ENCODE assay signal across 32 cellular contexts in the genomic region with DNA sequence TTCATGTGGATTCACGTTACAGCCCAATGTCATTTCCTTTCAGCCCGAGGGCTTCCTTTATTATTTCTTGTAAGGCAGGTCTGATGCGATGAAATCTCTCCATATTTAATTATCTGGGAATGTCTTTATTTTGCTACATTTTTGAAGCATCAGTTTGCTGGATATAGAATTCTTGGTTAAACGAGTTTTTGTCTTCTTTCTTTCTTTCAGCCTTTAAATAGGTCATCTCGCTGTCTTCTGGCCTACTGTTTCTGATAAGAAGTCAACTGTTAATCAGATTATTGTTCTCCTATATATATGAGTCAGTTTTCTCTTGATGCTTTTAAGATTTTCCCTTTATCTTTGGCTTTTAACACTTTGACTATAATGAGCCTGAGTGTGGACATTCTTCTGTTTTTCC.
A peak's percentile ranks its signal among the peaks of the same experiment; 100 is the strongest.
DNase-seq lines count a peak whose midpoint lies in the region; ATAC-seq, FAIRE-seq and TF ChIP-seq lines count a peak whose summit lies in the region.
"Had no signal": no experiment of that assay in that cellular context is flagged by ENCODE, and none has a peak within 500 bp of the region (broad histone marks: within the 10 kb centered on the region; RNA-seq: fewer than 3 reads in every experiment).

No MANE protein-coding gene starts in this region.

- H3K9me3 ChIP-seq in HEK293 (ENCODE audit: control insufficient read depth, insufficient read depth, low read depth, low read length) (no peaks in the 10 kb centered on the region), K562 (replicated peaks; ENCODE audit: control insufficient read depth, insufficient read depth, low read depth, low read length) (no peaks in the 10 kb centered on the region), left lung (peaks cover 0 to 30% of the 10 kb centered on the region in 2 donors)
- H3K9me3 ChIP-seq: A549, BE2C, Caco-2 had no signal

- H3K27me3 ChIP-seq in K562 (ENCODE audit: control insufficient read depth in 2 of 2, insufficient read depth in 2 of 2, low read length in 2 of 2) (peaks cover 0 to 7% of the 10 kb centered on the region in 2 experiments; a peak in 2 of 5 replicates), left lung (no peaks in the 10 kb centered on the region)
- H3K27me3 ChIP-seq: BE2C; BLaER1; BLaER1 treated with 17β-estradiol and CSF1 and Interleukin-3, amounts not matched to agents 10 nM and 100 nM had no signal

- intact Hi-C loops in K562 (cut with micrococcal nuclease) (loop anchor here (10.0 kb wide), 1 partner anchor 396 kb away; no protein-coding TSS in a partner anchor), left lung (cut with DNase I) (no loop called here)

- in situ Hi-C loops in K562 (cut with MboI) = no loop called here

- BruUV-seq in K562 (replicated peaks; lab: Mats Ljungman, UMichigan) = no TSS peak

- CTCF ChIA-PET in HEK293 (lab: Yijun Ruan, JAX) (interaction anchor here (0.9 kb wide), 1 partner anchor 11 kb away, joined by 3 read pairs; no protein-coding TSS in a partner anchor), K562 (lab: Yijun Ruan, JAX; ENCODE audit: low intra/inter-chr PET ratio) (no interaction called here)

- no peak overlapping the region for H3K9ac ChIP-seq in K562 (ENCODE audit: insufficient read depth in 1 of 2, low read depth in 2 of 2, low read length in 2 of 2)
- H3K9ac ChIP-seq: BLaER1; BLaER1 treated with 17β-estradiol and CSF1 and Interleukin-3, amounts not matched to agents 10 nM and 100 nM had no signal

- no peak overlapping the region for H2AFZ ChIP-seq in K562 (ENCODE audit: low read depth, low read length)

- FAIRE-seq in GM19239 (lab: Jason Lieb, UNC) = peak; percentile 31
- peak; percentile 51 for FAIRE-seq in K562 (lab: Jason Lieb, UNC)
- FAIRE-seq: A549, D721Med had no signal

- WGBS in K562 (ENCODE audit: insufficient coverage, low coverage, missing lambda C conversion rate) = under 1% methylated on average over 5 of the region's 5 CpGs

- TF ChIP-seq CTCF in HEK293 (tag by site-specific recombination; IDR thresholded peaks at IDR 0.05) (no peak), K562 (IDR thresholded peaks at IDR 0.05 in 2 of 3, conservative IDR thresholded peaks at IDR 0.05 in 1 of 3; ENCODE audit: insufficient read depth in 2 of 3, low read depth in 1 of 3, low read length in 3 of 3) (no peak), left lung (IDR thresholded peaks at IDR 0.05) (no peak)

- H3K9me1 ChIP-seq in K562 (ENCODE audit: control insufficient read depth, insufficient read depth, low read length) = no peaks in the 10 kb centered on the region

- H3K27ac ChIP-seq in HEK293 (ENCODE audit: extremely low read depth, low read depth, low read length) = no peak overlapping the region
- H3K27ac ChIP-seq in K562 (ENCODE audit: extremely low read depth, low read depth, low read length) = no peak overlapping the region
- no peak overlapping the region for H3K27ac ChIP-seq in left lung
- H3K27ac ChIP-seq: 22Rv1; A549; BLaER1; BLaER1 treated with 17β-estradiol and CSF1 and Interleukin-3, amounts not matched to agents 10 nM and 100 nM; C4-2B had no signal

- POLR2A ChIA-PET in HEK293 (lab: Yijun Ruan, JAX) (interaction anchor here (0.7 kb wide), 1 partner anchor 271 kb away, joined by 5 read pairs; no protein-coding TSS in a partner anchor), K562 (lab: Yijun Ruan, JAX) (no interaction called here)

- no peak for TF ChIP-seq POLR2A in K562 (conservative IDR thresholded peaks at IDR 0.05)

- no peaks in the 10 kb centered on the region for H4K20me1 ChIP-seq in K562 (replicated peaks; ENCODE audit: control insufficient read depth, insufficient read depth, low read length)
- H4K20me1 ChIP-seq: BLaER1; BLaER1 treated with 17β-estradiol and CSF1 and Interleukin-3, amounts not matched to agents 10 nM and 100 nM had no signal

- no peak for TF ChIP-seq EP300 in K562 (IDR thresholded peaks at IDR 0.05; ENCODE audit: low read length)

- H3K79me2 ChIP-seq in K562 (ENCODE audit: control insufficient read depth, insufficient read depth, low read length) = no peaks in the 10 kb centered on the region

- ATAC-seq in K562 = no peak
- ATAC-seq in HG02852 (IDR thresholded peaks at IDR 0.05; ENCODE audit: unreplicated experiment) = no peak
- no peak for ATAC-seq in left lung
- ATAC-seq in HG03442 (IDR thresholded peaks at IDR 0.05; ENCODE audit: unreplicated experiment) = no peak
- ATAC-seq: A549; CD8-positive, alpha-beta T cell had no signal

- DNase-seq in GM19239 (ENCODE audit: insufficient read length, low spot score) (no peak), K562 (ENCODE audit: extremely low read depth in 1 of 4, low spot score in 3 of 4) (no peak), left lung (no peak)
- DNase-seq: 8988T; ACHN; AML-193; BE2C; C1 segment of cervical spinal cord; Caco-2; Calu3; CD4-positive, alpha-beta memory T cell; CD4-positive, alpha-beta T cell; CD4-positive, CD25-positive, alpha-beta regulatory T cell; CD8-positive, alpha-beta memory T cell; CD8-positive, alpha-beta T cell; COR-L47; DMS 273 treated with DMSO at 0.1 percent for 48 hours; DMS153; DMS53; DMS79; DMS79 treated with DMSO at 0.1 percent for 48 hours; DND-41; EL had no signal

- H3K4me1 ChIP-seq in HEK293 (ENCODE audit: control insufficient read depth, insufficient read depth, low read length) = no peaks in the 10 kb centered on the region
- H3K4me1 ChIP-seq in K562 (replicated peaks in 1 of 2; ENCODE audit: control insufficient read depth in 2 of 2, insufficient read depth in 2 of 2, low read length in 2 of 2) = no peaks in the 10 kb centered on the region
- H3K4me1 ChIP-seq in left lung = no peaks in the 10 kb centered on the region
- H3K4me1 ChIP-seq: A549; BE2C; BLaER1; BLaER1 treated with 17β-estradiol and CSF1 and Interleukin-3, amounts not matched to agents 10 nM and 100 nM; Caco-2 had no signal

- H3K36me3 ChIP-seq in HEK293 (ENCODE audit: control insufficient read depth in 2 of 2, insufficient read depth in 1 of 2, low read length in 2 of 2) = no peaks in the 10 kb centered on the region
- H3K36me3 ChIP-seq in K562 (ENCODE audit: control insufficient read depth, insufficient read depth, low read length) = no peaks in the 10 kb centered on the region
- H3K36me3 ChIP-seq in left lung = no peaks in the 10 kb centered on the region
- H3K36me3 ChIP-seq: BE2C; BLaER1; BLaER1 treated with 17β-estradiol and CSF1 and Interleukin-3, amounts not matched to agents 10 nM and 100 nM had no signal

- TF ChIP-seq RAD21 in K562 (CRISPR knock-in tag; conservative IDR thresholded peaks at IDR 0.05 in 1 of 2, IDR thresholded peaks at IDR 0.05 in 1 of 2) = no peak

- H3K4me3 ChIP-seq in HEK293 (ENCODE audit: low read depth, low read length) (no peak overlapping the region), K562 (no peak overlapping the region), left lung (no peak overlapping the region)
- H3K4me3 ChIP-seq: A549; BLaER1; BLaER1 treated with 17β-estradiol and CSF1 and Interleukin-3, amounts not matched to agents 10 nM and 100 nM had no signal

- no peak overlapping the region for H3K4me2 ChIP-seq in K562 (ENCODE audit: insufficient read depth, low read length)
- H3K4me2 ChIP-seq: A549; BLaER1; BLaER1 treated with 17β-estradiol and CSF1 and Interleukin-3, amounts not matched to agents 10 nM and 100 nM had no signal

TF ChIP-seq in HEK293, 187 proteins besides CTCF, POLR2A, EP300 and RAD21:
- TF ChIP-seq SETDB1 (IDR thresholded peaks at IDR 0.05; ENCODE audit: insufficient read length, low read length) = peak; percentile 93
- peak; percentile 60; the same call in 1 of the 2 replicates for TF ChIP-seq TRIM28 (IDR thresholded peaks at IDR 0.05; ENCODE audit: borderline replicate concordance, low read length)
- TF ChIP-seq, protein P1, sequence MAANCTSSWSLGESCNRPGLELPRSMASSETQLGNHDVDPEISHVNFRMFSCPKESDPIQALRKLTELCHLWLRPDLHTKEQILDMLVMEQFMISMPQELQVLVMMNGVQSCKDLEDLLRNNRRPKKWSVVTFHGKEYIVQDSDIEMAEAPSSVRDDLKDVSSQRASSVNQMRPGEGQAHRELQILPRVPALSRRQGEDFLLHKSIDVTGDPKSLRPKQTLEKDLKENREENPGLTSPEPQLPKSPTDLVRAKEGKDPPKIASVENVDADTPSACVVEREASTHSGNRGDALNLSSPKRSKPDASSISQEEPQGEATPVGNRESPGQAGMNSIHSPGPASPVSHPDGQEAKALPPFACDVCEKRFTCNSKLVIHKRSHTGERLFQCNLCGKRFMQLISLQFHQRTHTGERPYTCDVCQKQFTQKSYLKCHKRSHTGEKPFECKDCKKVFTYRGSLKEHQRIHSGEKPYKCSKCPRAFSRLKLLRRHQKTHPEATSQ (tag by site-specific recombination; IDR thresholded peaks at IDR 0.05) = no peak

TF ChIP-seq in K562, 482 proteins besides CTCF, POLR2A, EP300 and RAD21 (continues in another document):
- no peak for TF ChIP-seq ZC3H4 (CRISPR knock-in tag; IDR thresholded peaks at IDR 0.05; ENCODE audit: borderline replicate concordance)
- no peak for TF ChIP-seq CTBP1 (IDR thresholded peaks at IDR 0.05; ENCODE audit: borderline replicate concordance)
- TF ChIP-seq, protein P2, sequence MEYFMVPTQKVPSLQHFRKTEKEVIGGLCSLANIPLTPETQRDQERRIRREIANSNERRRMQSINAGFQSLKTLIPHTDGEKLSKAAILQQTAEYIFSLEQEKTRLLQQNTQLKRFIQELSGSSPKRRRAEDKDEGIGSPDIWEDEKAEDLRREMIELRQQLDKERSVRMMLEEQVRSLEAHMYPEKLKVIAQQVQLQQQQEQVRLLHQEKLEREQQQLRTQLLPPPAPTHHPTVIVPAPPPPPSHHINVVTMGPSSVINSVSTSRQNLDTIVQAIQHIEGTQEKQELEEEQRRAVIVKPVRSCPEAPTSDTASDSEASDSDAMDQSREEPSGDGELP (CRISPR knock-in tag; IDR thresholded peaks at IDR 0.05; ENCODE audit: borderline replicate concordance) = no peak
- TF ChIP-seq ZNF589 (CRISPR knock-in tag; IDR thresholded peaks at IDR 0.05; ENCODE audit: low read depth) = no peak
- no peak for TF ChIP-seq SIN3A (IDR thresholded peaks at IDR 0.05; ENCODE audit: borderline replicate concordance in 2 of 2, control insufficient read depth in 1 of 2, low read depth in 2 of 2, low read length in 2 of 2)
- TF ChIP-seq NCOR1 (IDR thresholded peaks at IDR 0.05) = no peak
